In the genomic region with DNA sequence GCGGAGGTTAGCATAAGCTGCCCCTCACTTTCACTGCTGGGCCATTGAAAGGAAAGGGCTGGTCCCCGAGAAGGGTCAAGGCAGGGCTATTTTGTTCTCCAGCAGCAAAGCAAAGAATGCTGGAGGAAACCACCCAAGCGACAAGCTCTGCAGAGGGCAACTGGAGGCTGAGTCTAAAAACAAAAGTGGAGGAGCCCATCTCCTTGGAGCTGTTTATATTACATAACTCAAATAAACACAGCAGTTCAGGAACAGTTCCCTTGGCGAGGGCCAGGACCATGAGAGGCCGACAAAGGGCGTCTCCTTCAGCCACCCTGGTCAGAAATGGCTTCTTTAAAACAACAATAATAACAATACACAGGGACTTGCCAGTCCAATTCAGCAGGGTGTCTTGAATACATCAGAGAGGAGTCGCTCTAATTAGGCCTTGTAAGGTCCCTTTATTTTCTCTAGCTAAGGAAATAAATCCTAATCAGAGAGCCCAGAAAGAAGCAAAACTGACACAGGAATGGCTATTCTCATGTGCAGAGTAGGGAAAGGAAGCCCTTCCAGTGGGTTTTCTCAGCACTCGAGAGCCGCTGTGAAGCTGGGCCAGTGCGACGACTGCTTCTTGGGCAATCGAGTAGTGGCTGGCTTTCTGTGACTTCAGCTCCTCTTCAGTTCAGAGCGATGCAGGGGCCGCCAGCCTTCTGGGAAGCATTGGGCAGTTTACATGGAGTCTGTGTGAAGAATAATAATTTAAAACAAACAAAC, we compare ENCODE assay signal across 12 cellular contexts. TPM values are rescaled to one million over a fixed set of nuclear protein-coding genes. Genes with fewer than 3 reads are reported as not detected.
DNase-seq lines count a peak whose midpoint lies in the region; ATAC-seq, FAIRE-seq and TF ChIP-seq lines count a peak whose summit lies in the region.
"Had no signal": no experiment of that assay in that cellular context is flagged by ENCODE, and none has a peak within 500 bp of the region (broad histone marks: within the 10 kb centered on the region; RNA-seq: fewer than 3 reads in every experiment).

No MANE protein-coding gene starts in this region.

- TF ChIP-seq POLR2A in endothelial cell of umbilical vein (IDR thresholded peaks at IDR 0.05; ENCODE audit: low read depth, low read length), result no peak
- no peak for TF ChIP-seq POLR2A in testis (IDR thresholded peaks at IDR 0.05)

- intact Hi-C loops in Panc1 (cut with micrococcal nuclease; ENCODE audit: unreplicated experiment), result no loop called here
- intact Hi-C loops in endothelial cell of umbilical vein (cut with micrococcal nuclease), result no loop called here
- intact Hi-C loops in testis (cut with DNase I; ENCODE audit: low total_unique reads), result loop anchor here (5.0 kb wide), 1 partner anchor 186 kb away; no protein-coding TSS in a partner anchor
- intact Hi-C loops in OCI-LY7 (cut with micrococcal nuclease; ENCODE audit: unreplicated experiment), result no loop called here

- no peaks in the 10 kb centered on the region for H3K9me2 ChIP-seq in OCI-LY7 (ENCODE audit: insufficient read depth, low read length)

- dilution Hi-C loops in endothelial cell of umbilical vein (cut with MboI; ENCODE audit: extremely low pct_ligation_motif_present, low sequenced_read_pairs), result no loop called here

- POLR2A ChIA-PET in Panc1 (lab: Charles Lee), result no interaction called here
- POLR2A ChIA-PET in endothelial cell of umbilical vein (lab: Charles Lee), result interaction anchor here (0.7 to 1.1 kb wide), 2 partner anchors 8 to 19 kb away, joined by 3 read pairs; no protein-coding TSS in a partner anchor
- POLR2A ChIA-PET in OCI-LY7 (lab: Charles Lee), result interaction anchor here (0.9 to 1.5 kb wide), 3 partner anchors 8 to 10 kb away, joined by 3 to 6 read pairs (median 4); no protein-coding TSS in a partner anchor

- H4K20me1 ChIP-seq in endothelial cell of umbilical vein (replicated peaks; ENCODE audit: control insufficient read depth, extremely low read depth, insufficient read depth, low read length), result no peaks in the 10 kb centered on the region
- no peaks in the 10 kb centered on the region for H4K20me1 ChIP-seq in OCI-LY7 (ENCODE audit: insufficient read depth, low read length)

- H3K4me1 ChIP-seq in Panc1 (ENCODE audit: control insufficient read depth, insufficient read depth, low read length) (no peaks in the 10 kb centered on the region; the same call in 1 of the 2 replicates), endothelial cell of umbilical vein (ENCODE audit: control insufficient read depth, extremely low read depth, insufficient read depth, low read length) (peaks cover 8% of the 10 kb centered on the region), testis (peaks cover 66% of the 10 kb centered on the region), OCI-LY7 (ENCODE audit: insufficient read depth, low read length, poor library complexity, severe bottlenecking) (no peaks in the 10 kb centered on the region)

- 45 to 51% methylated on average over 14 of the region's 14 CpGs for WGBS in testis, 2 donors

- no peaks in the 10 kb centered on the region for H3K9me3 ChIP-seq in Panc1 (ENCODE audit: control insufficient read depth, insufficient read depth, low read depth, low read length)
- no peaks in the 10 kb centered on the region for H3K9me3 ChIP-seq in endothelial cell of umbilical vein (replicated peaks; ENCODE audit: control insufficient read depth, insufficient read depth, low read length)
- no peaks in the 10 kb centered on the region for H3K9me3 ChIP-seq in testis
- no peaks in the 10 kb centered on the region for H3K9me3 ChIP-seq in OCI-LY7 (ENCODE audit: low read length)

- CTCF ChIA-PET in Panc1 (lab: Charles Lee) (interaction anchor here (0.6 kb wide), 1 partner anchor 370 kb away, joined by 3 read pairs; no protein-coding TSS in a partner anchor), endothelial cell of umbilical vein (lab: Charles Lee) (interaction anchor here (1.4 kb wide), 1 partner anchor 15 kb away, joined by 4 read pairs; no protein-coding TSS in a partner anchor), OCI-LY7 (lab: Charles Lee; ENCODE audit: unreplicated experiment) (no interaction called here)

- no peak overlapping the region for H3K9ac ChIP-seq in endothelial cell of umbilical vein (replicated peaks; ENCODE audit: extremely low read depth, insufficient read depth, low read length)

- no TSS peak for BruUV-seq in Panc1 (replicated peaks; lab: Mats Ljungman, UMichigan)
- BruUV-seq in endothelial cell of umbilical vein (replicated peaks; lab: Mats Ljungman, UMichigan), result no TSS peak
- no TSS peak for BruUV-seq in OCI-LY7 (replicated peaks; lab: Mats Ljungman, UMichigan)

- DNase-seq in Panc1 (ENCODE audit: low read depth, low spot score) (no peak), endothelial cell of umbilical vein (ENCODE audit: low read depth, low spot score) (peak; percentile 83), midbrain (lab: John Stamatoyannopoulos, UW) (peak; percentile 70), testis (peak; percentile 48), GM19240 (ENCODE audit: insufficient read length, low spot score) (no peak), OCI-LY7 (ENCODE audit: low spot score) (no peak)
- DNase-seq: activated CD8-positive, alpha-beta memory T cell treated with anti-CD3 and anti-CD28 coated beads for 24 hours; stimulated activated naive CD4-positive, alpha-beta T cell treated with Interleukin-2 at 50 U/mL for 16 hours had no signal

- H3K27me3 ChIP-seq in Panc1 (ENCODE audit: control insufficient read depth, insufficient read depth, low read length) (no peaks in the 10 kb centered on the region), endothelial cell of umbilical vein (ENCODE audit: control insufficient read depth in 2 of 2, insufficient read depth in 2 of 2, low read length in 2 of 2) (no peaks in the 10 kb centered on the region), testis (no peaks in the 10 kb centered on the region)

- no peak overlapping the region for H3K4me2 ChIP-seq in endothelial cell of umbilical vein (ENCODE audit: insufficient read depth, low read length)
- no peak overlapping the region for H3K4me2 ChIP-seq in OCI-LY7 (ENCODE audit: low read length)
- H3K4me2 ChIP-seq: PC-9 had no signal

- H3K4me3 ChIP-seq in Panc1 (ENCODE audit: low read depth in 2 of 2, low read length in 2 of 2), result no peak overlapping the region
- H3K4me3 ChIP-seq in endothelial cell of umbilical vein (replicated peaks in 1 of 3; ENCODE audit: insufficient read depth in 1 of 3, low read depth in 1 of 3, low read length in 3 of 3), result no peak overlapping the region
- H3K4me3 ChIP-seq in testis, result no peak overlapping the region
- H3K4me3 ChIP-seq in OCI-LY7 (ENCODE audit: low read depth, low read length, poor library complexity, severe bottlenecking), result no peak overlapping the region
- H3K4me3 ChIP-seq: GM12878, PC-9 had no signal

- H2AFZ ChIP-seq in endothelial cell of umbilical vein (ENCODE audit: low read depth, low read length), result peak overlapping the region; percentile 71
- H2AFZ ChIP-seq in OCI-LY7 (ENCODE audit: low read length), result no peak overlapping the region
- H2AFZ ChIP-seq: PC-9 had no signal

- H3K36me3 ChIP-seq in Panc1 (ENCODE audit: control insufficient read depth, insufficient read depth, low read length), result no peaks in the 10 kb centered on the region
- H3K36me3 ChIP-seq in endothelial cell of umbilical vein (ENCODE audit: control insufficient read depth in 2 of 2, extremely low read depth in 1 of 2, insufficient read depth in 2 of 2, low read length in 2 of 2), result no peaks in the 10 kb centered on the region
- H3K36me3 ChIP-seq in testis (ENCODE audit: low read depth, missing control alignments), result no peaks in the 10 kb centered on the region
- no peaks in the 10 kb centered on the region for H3K36me3 ChIP-seq in OCI-LY7 (ENCODE audit: insufficient read depth, low read length)

- in situ Hi-C loops in Panc1 (cut with HindIII; ENCODE audit: low pct_unique_long_range_greater_than_20kb, low sequenced_read_pairs), result no loop called here

- ATAC-seq in Panc1, result no peak
- no peak for ATAC-seq in GM21528 (IDR thresholded peaks at IDR 0.05; ENCODE audit: low FRiP score, unreplicated experiment)
- ATAC-seq in HG02981 (IDR thresholded peaks at IDR 0.05; ENCODE audit: unreplicated experiment), result no peak
- ATAC-seq: GM12878 had no signal

- peak; percentile 58 for FAIRE-seq in endothelial cell of umbilical vein (lab: Jason Lieb, UNC)
- FAIRE-seq: GM12878 had no signal

- H3K9me1 ChIP-seq in endothelial cell of umbilical vein (replicated peaks; ENCODE audit: control insufficient read depth, extremely low read depth, insufficient read depth, low read length), result no peaks in the 10 kb centered on the region

- TF ChIP-seq CTCF in Panc1 (IDR thresholded peaks at IDR 0.05), result no peak
- TF ChIP-seq CTCF in endothelial cell of umbilical vein (IDR thresholded peaks at IDR 0.05; ENCODE audit: extremely low read depth in 1 of 2, insufficient read depth in 1 of 2, low read depth in 1 of 2, low read length in 2 of 2), result no peak
- no peak for TF ChIP-seq CTCF in testis (IDR thresholded peaks at IDR 0.05)
- TF ChIP-seq CTCF in OCI-LY7 (conservative IDR thresholded peaks at IDR 0.05; ENCODE audit: low read length), result no peak

- H3K79me2 ChIP-seq in endothelial cell of umbilical vein (ENCODE audit: control insufficient read depth, insufficient read depth, low read length), result no peaks in the 10 kb centered on the region
- H3K79me2 ChIP-seq in OCI-LY7 (ENCODE audit: insufficient read depth, low read depth, low read length), result no peaks in the 10 kb centered on the region

- H3K27ac ChIP-seq in Panc1 (ENCODE audit: low read length) (peak overlapping the region; percentile 48; the same call in 1 of the 2 replicates), endothelial cell of umbilical vein (ENCODE audit: insufficient read depth, low read depth, low read length) (no peak overlapping the region), testis (peak overlapping the region; percentile 84 to 95), OCI-LY7 (ENCODE audit: low read depth, low read length, poor library complexity, severe bottlenecking) (no peak overlapping the region)
- H3K27ac ChIP-seq: PC-9 had no signal

TF ChIP-seq in endothelial cell of umbilical vein, 7 proteins besides CTCF, POLR2A, EP300 and RAD21 (continues in another document):
- no peak for TF ChIP-seq EZH2 (IDR thresholded peaks at IDR 0.05; ENCODE audit: borderline replicate concordance, low read depth, low read length, severe bottlenecking)

RNA-seq across cellular contexts. Expression of a gene that starts 57.0 kb away (rescaled TPM):
- total RNA-seq in Panc1 (2021; ENCODE audit: unreplicated experiment) (45.0 TPM), endothelial cell of umbilical vein (21.0 and 23.4 TPM in 2 replicates), testis (10 to 100 TPM; 29.5 to 39.8 TPM), OCI-LY7 (2022) (49.8 and 61.7 TPM in 2 replicates)
- 28.9 TPM for polyA plus RNA-seq in Panc1 (2012; ENCODE audit: insufficient read length)
- polyA plus RNA-seq in endothelial cell of umbilical vein (17.3 and 20.4 TPM in 2 replicates), testis (ENCODE audit: insufficient read depth, low read depth, low replicate concordance) (31.3 TPM)
- 13.1 and 14.5 TPM in 2 replicates for polyA plus RNA-seq in endothelial cell of umbilical vein (2011; cell fraction: cytosol; rRNA removed)
- 110 and 116 TPM in 2 replicates for polyA plus RNA-seq in endothelial cell of umbilical vein (2011; cell fraction: nucleus; rRNA removed)
- polyA plus RNA-seq in endothelial cell of umbilical vein (2012), result 17.4 and 18.0 TPM in 2 replicates
- 21.2 and 27.0 TPM in 2 replicates for polyA minus RNA-seq in endothelial cell of umbilical vein
- polyA minus RNA-seq in endothelial cell of umbilical vein (2011; cell fraction: cytosol; rRNA and poly(A)+ RNA removed), result 14.7 TPM
- 22.8 and 30.0 TPM in 2 replicates for polyA minus RNA-seq in endothelial cell of umbilical vein (2011; cell fraction: nucleus; rRNA and poly(A)+ RNA removed)
- total RNA-seq in OCI-LY7 (2014; rRNA removed; shearing (Covaris generic)), result 30.0 and 30.5 TPM in 2 replicates

Comparison
In these comparisons a context has a peak if more than half of its experiments do, and no peak if none do; other contexts are left out.
1. DNase-seq: peak in endothelial cell of umbilical vein (single experiment), midbrain (single experiment) and testis (single experiment); none in Panc1 (single experiment), GM19240 (single experiment) and OCI-LY7 (single experiment).
2. H3K27ac ChIP-seq: peak in Panc1 (single experiment) and testis (2 of 2); none in endothelial cell of umbilical vein (single experiment) and OCI-LY7 (single experiment).